ENCODE assay signal across 9 cellular contexts in genomic region chr1:31617218-31617916, GRCh38. TPM values are rescaled to one million over a fixed set of nuclear protein-coding genes. Genes with fewer than 3 reads are reported as not detected.
DNase-seq lines count a peak whose midpoint lies in the region; ATAC-seq and TF ChIP-seq lines count a peak whose summit lies in the region.
"Had no signal": no experiment of that assay in that cellular context is flagged by ENCODE, and none has a peak within 500 bp of the region (broad histone marks: within the 10 kb centered on the region; RNA-seq: fewer than 3 reads in every experiment).

HCRTR1 (plus strand) TSS chr1:31617689; CDS start chr1:31619193, 1,504 bp downstream.

- intact Hi-C loops in colonic mucosa (cut with DNase I), result no loop called here
- intact Hi-C loops in upper lobe of right lung (cut with DNase I), result loop anchor here (10.0 kb wide), 1 partner anchor 53 kb away; no protein-coding TSS in a partner anchor

- peak within 1 kb of the TSS; percentile 45 for H3K4me3 ChIP-seq in colonic mucosa
- H3K4me3 ChIP-seq in mesodermal cell (ENCODE audit: extremely low read depth, insufficient read depth, low read length, poor library complexity, severe bottlenecking), result peak within 1 kb of the TSS; percentile 58
- peak within 1 kb of the TSS; percentile 55 for H3K4me3 ChIP-seq in upper lobe of right lung

- ATAC-seq in upper lobe of right lung, result peak; percentile 6
- no peak for ATAC-seq in GM21717 (IDR thresholded peaks at IDR 0.05; ENCODE audit: unreplicated experiment)
- no peak for ATAC-seq in HG03378 (IDR thresholded peaks at IDR 0.05; ENCODE audit: unreplicated experiment)

- 7 to 11% methylated on average over 23 to 30 of the region's 48 CpGs for WGBS in mesodermal cell (ENCODE audit: insufficient coverage in 2 of 2), 2 experiments

- H3K27ac ChIP-seq in colonic mucosa (no peak within 1 kb of the TSS), mesodermal cell (ENCODE audit: low read depth, low read length, severe bottlenecking) (no peak within 1 kb of the TSS), upper lobe of right lung (no peak within 1 kb of the TSS)
- H3K27ac ChIP-seq: neutrophil had no signal

- TF ChIP-seq CTCF in colonic mucosa (IDR thresholded peaks at IDR 0.05) (no peak), upper lobe of right lung (IDR thresholded peaks at IDR 0.05) (no peak)

- H3K27me3 ChIP-seq in colonic mucosa (peaks cover 9% of the 10 kb centered on the region), upper lobe of right lung (peaks cover 24% of the 10 kb centered on the region)

- H3K4me1 ChIP-seq in colonic mucosa (peaks cover 7% of the 10 kb centered on the region), mesodermal cell (ENCODE audit: control insufficient read depth, insufficient read depth, low read length, poor library complexity, severe bottlenecking) (no peaks in the 10 kb centered on the region), upper lobe of right lung (peaks cover 4% of the 10 kb centered on the region)

- H3K36me3 ChIP-seq in colonic mucosa, result no peaks in the 10 kb centered on the region
- H3K36me3 ChIP-seq in mesodermal cell (ENCODE audit: control insufficient read depth, insufficient read depth, low read length), result no peaks in the 10 kb centered on the region
- no peaks in the 10 kb centered on the region for H3K36me3 ChIP-seq in upper lobe of right lung
- H3K36me3 ChIP-seq: neutrophil had no signal

- peak within 1 kb of the TSS in 1 of 2 donors; percentile 37 for H3K9ac ChIP-seq in colonic mucosa (ENCODE audit: low read depth in 2 of 2, low read length in 2 of 2)

- peak; percentile 48 for DNase-seq in activated CD8-positive, alpha-beta memory T cell treated with anti-CD3 and anti-CD28 coated beads, Interleukin-2, amount 50 U/mL, for 48 hours
- DNase-seq in activated CD8-positive, alpha-beta memory T cell treated with anti-CD3 and anti-CD28 coated beads, Interleukin-2, amount 50 U/mL, for 4 hours, result no peak
- DNase-seq in colonic mucosa, result no peak
- no peak for DNase-seq in upper lobe of right lung
- no peak for DNase-seq in superior temporal gyrus (ENCODE audit: extremely low spot score)

- H3K9me3 ChIP-seq in colonic mucosa (no peaks in the 10 kb centered on the region), mesodermal cell (ENCODE audit: control insufficient read depth, low read length) (no peaks in the 10 kb centered on the region), upper lobe of right lung (no peaks in the 10 kb centered on the region)
- H3K9me3 ChIP-seq: neutrophil had no signal

RNA-seq across cellular contexts. Expression of gene HCRTR1, which starts in this region (rescaled TPM):
- total RNA-seq in colonic mucosa (not detected), upper lobe of right lung (not detected)
- polyA plus RNA-seq in mesodermal cell (2013, experiment 1 of 2), result not detected
- not detected for polyA plus RNA-seq in mesodermal cell (2013, experiment 2 of 2)

Comparison
In these comparisons a context has a peak if more than half of its experiments do, and no peak if none do; other contexts are left out.
1. Peak in ATAC-seq and H3K4me3 ChIP-seq in upper lobe of right lung; RNA of the gene not detected or under 1 TPM.